1 cellular context compared by ENCODE assay signal in genomic region chr1:33269621-33270020, GRCh38.
TF ChIP-seq lines count a peak whose summit lies in the region.

No MANE protein-coding gene starts in this region.

TF ChIP-seq in HepG2, 621 proteins besides CTCF, POLR2A, EP300 and RAD21:
- peak; percentile 64 for TF ChIP-seq ZNF768 (CRISPR knock-in tag; IDR thresholded peaks at IDR 0.05)
- no peak for TF ChIP-seq ZFYVE20 (CRISPR knock-in tag; IDR thresholded peaks at IDR 0.05; ENCODE audit: borderline replicate concordance, low read depth)
